In genomic region chr1:67431156-67431765, GRCh38 we compare ENCODE assay signal across 9 cellular contexts. TPM values are rescaled to one million over a fixed set of nuclear protein-coding genes. Genes with fewer than 3 reads are reported as not detected.
A peak's percentile ranks its signal among the peaks of the same experiment; 100 is the strongest.
DNase-seq lines count a peak whose midpoint lies in the region; ATAC-seq, FAIRE-seq and TF ChIP-seq lines count a peak whose summit lies in the region.
"Had no signal": no experiment of that assay in that cellular context is flagged by ENCODE, and none has a peak within 500 bp of the region (broad histone marks: within the 10 kb centered on the region; RNA-seq: fewer than 3 reads in every experiment).

No MANE protein-coding gene starts in this region.

- H2AFZ ChIP-seq in KMS-11 (ENCODE audit: low read depth) = peak overlapping the region; percentile 78

- H3K4me3 Mint-ChIP-seq in natural killer cell treated with Interleukin-12 subunit alpha and Interleukin-12 subunit beta and Interleukin-15 and Interleukin-18, amount 100 ng/mL, for 72 hours = peak overlapping the region; percentile 93

- peaks cover 30 to 41% of the 10 kb centered on the region in 2 donors for H3K4me1 Mint-ChIP-seq in natural killer cell treated with Interleukin-12 subunit alpha and Interleukin-12 subunit beta and Interleukin-15 and Interleukin-18, amount 100 ng/mL, for 72 hours (ENCODE audit: low read depth in 2 of 2)

- intact Hi-C loops in colonic mucosa (cut with DNase I) = no loop called here

- peak overlapping the region; percentile 71 to 91 (median 79) for H3K4me2 ChIP-seq in BLaER1 treated with 17β-estradiol and CSF1 and Interleukin-3, amounts not matched to agents 10 nM and 100 nM
- H3K4me2 ChIP-seq in KMS-11 = peak overlapping the region; percentile 70

- peaks cover 40% of the 10 kb centered on the region for H3K79me2 ChIP-seq in KMS-11 (ENCODE audit: insufficient read depth, low read depth)

- H3K4me3 ChIP-seq in BLaER1 treated with 17β-estradiol and CSF1 and Interleukin-3, amounts not matched to agents 10 nM and 100 nM = peak overlapping the region; percentile 81 to 99 (median 96)
- H3K4me3 ChIP-seq in KMS-11 (IDR thresholded peaks at IDR 0.05; ENCODE audit: insufficient read depth, low read depth, low read length) (no peak overlapping the region), colonic mucosa (peak overlapping the region; percentile 92)

- peak overlapping the region; percentile 99 to 100 for H3K27ac Mint-ChIP-seq in natural killer cell treated with Interleukin-12 subunit alpha and Interleukin-12 subunit beta and Interleukin-15 and Interleukin-18, amount 100 ng/mL, for 72 hours

- no peak for TF ChIP-seq CTCF in KMS-11 (conservative IDR thresholded peaks at IDR 0.05; ENCODE audit: low read depth, low read length)
- no peak for TF ChIP-seq CTCF in colonic mucosa (IDR thresholded peaks at IDR 0.05)

- H3K27me3 Mint-ChIP-seq in natural killer cell treated with Interleukin-12 subunit alpha and Interleukin-12 subunit beta and Interleukin-15 and Interleukin-18, amount 100 ng/mL, for 72 hours = no peaks in the 10 kb centered on the region

- peak overlapping the region; percentile 88 to 97 (median 95); a peak in 21 of 22 replicates for H3K27ac ChIP-seq in BLaER1 treated with 17β-estradiol and CSF1 and Interleukin-3, amounts not matched to agents 10 nM and 100 nM
- H3K27ac ChIP-seq in KMS-11 (peak overlapping the region; percentile 97), colonic mucosa (peak overlapping the region; percentile 80)

- no peaks in the 10 kb centered on the region for H3K27me3 ChIP-seq in BLaER1 treated with 17β-estradiol and CSF1 and Interleukin-3, amounts not matched to agents 10 nM and 100 nM
- H3K27me3 ChIP-seq in KMS-11 (ENCODE audit: insufficient read depth, low read depth) = no peaks in the 10 kb centered on the region
- H3K27me3 ChIP-seq in colonic mucosa = no peaks in the 10 kb centered on the region

- no peak for DNase-seq in colonic mucosa
- DNase-seq in natural killer cell treated with Interleukin-12 subunit alpha and Interleukin-12 subunit beta and Interleukin-15 and Interleukin-18, amount 100 ng/mL, for 72 hours (ENCODE audit: low spot score) = no peak
- no peak for DNase-seq in H54 (ENCODE audit: insufficient read length, low spot score)

- H3K4me1 ChIP-seq in BLaER1 treated with 17β-estradiol and CSF1 and Interleukin-3, amounts not matched to agents 10 nM and 100 nM = peaks cover 38 to 53% (median 49%) of the 10 kb centered on the region in 10 experiments
- peaks cover 25% of the 10 kb centered on the region for H3K4me1 ChIP-seq in KMS-11 (ENCODE audit: low read depth, poor library complexity, severe bottlenecking)
- peaks cover 6% of the 10 kb centered on the region for H3K4me1 ChIP-seq in colonic mucosa

- no peak for TF ChIP-seq POLR2A in H54 (IDR thresholded peaks at IDR 0.05; ENCODE audit: low read depth, low read length)

- H3K9ac ChIP-seq in BLaER1 treated with 17β-estradiol and CSF1 and Interleukin-3, amounts not matched to agents 10 nM and 100 nM = peak overlapping the region; percentile 94 to 99 (median 97)
- H3K9ac ChIP-seq in KMS-11 (peak overlapping the region; percentile 99), colonic mucosa (ENCODE audit: low read depth in 2 of 2, low read length in 2 of 2) (peak overlapping the region; percentile 86 to 92)

- H4K20me1 ChIP-seq in BLaER1 treated with 17β-estradiol and CSF1 and Interleukin-3, amounts not matched to agents 10 nM and 100 nM = peaks cover 34 to 38% (median 35%) of the 10 kb centered on the region in 11 experiments
- H4K20me1 ChIP-seq in KMS-11 (ENCODE audit: insufficient read depth) = peaks cover 24% of the 10 kb centered on the region

- no peaks in the 10 kb centered on the region for H3K9me3 ChIP-seq in BLaER1 treated with 17β-estradiol and CSF1 and Interleukin-3, amounts not matched to agents 10 nM and 100 nM (replicated peaks in 1 of 11)
- H3K9me3 ChIP-seq in colonic mucosa = no peaks in the 10 kb centered on the region

- no peaks in the 10 kb centered on the region for H3K9me3 Mint-ChIP-seq in natural killer cell treated with Interleukin-12 subunit alpha and Interleukin-12 subunit beta and Interleukin-15 and Interleukin-18, amount 100 ng/mL, for 72 hours

- FAIRE-seq in H54 (lab: Jason Lieb, UNC) = no peak
- FAIRE-seq: colon had no signal

- peaks cover under 1 to 34% (median 31%) of the 10 kb centered on the region in 11 experiments; a peak in 19 of 22 replicates for H3K36me3 ChIP-seq in BLaER1 treated with 17β-estradiol and CSF1 and Interleukin-3, amounts not matched to agents 10 nM and 100 nM
- H3K36me3 ChIP-seq in KMS-11 (ENCODE audit: insufficient read depth) = peaks cover 9% of the 10 kb centered on the region; the same call in 1 of the 2 replicates
- H3K36me3 ChIP-seq in colonic mucosa = no peaks in the 10 kb centered on the region

- no peak for ATAC-seq in natural killer cell treated with Interleukin-12 subunit alpha and Interleukin-12 subunit beta and Interleukin-15 and Interleukin-18, amount 100 ng/mL, for 72 hours
- ATAC-seq in GM21619 (IDR thresholded peaks at IDR 0.05; ENCODE audit: unreplicated experiment) (no peak), esophagus mucosa (no peak), GM19328 (IDR thresholded peaks at IDR 0.05; ENCODE audit: unreplicated experiment) (no peak)

- peaks cover 32% of the 10 kb centered on the region for H3K36me3 Mint-ChIP-seq in natural killer cell treated with Interleukin-12 subunit alpha and Interleukin-12 subunit beta and Interleukin-15 and Interleukin-18, amount 100 ng/mL, for 72 hours

RNA-seq across cellular contexts. Expression of gene SERBP1, which starts 1.1 kb away (rescaled TPM):
- 100 to 1,000 TPM; 152 to 260 TPM for total RNA-seq in colonic mucosa
- 100 to 1,000 TPM; 319 to 328 TPM for total RNA-seq in natural killer cell treated with Interleukin-12 subunit alpha and Interleukin-12 subunit beta and Interleukin-15 and Interleukin-18, amount 100 ng/mL, for 72 hours
- total RNA-seq in esophagus mucosa = 225 TPM
